Comparison of ENCODE assay signal across 17 cellular contexts in genomic region chrX:121569609-121570008, GRCh38.
DNase-seq lines count a peak whose midpoint lies in the region; ATAC-seq and TF ChIP-seq lines count a peak whose summit lies in the region.
"Had no signal": no experiment of that assay in that cellular context is flagged by ENCODE, and none has a peak within 500 bp of the region (broad histone marks: within the 10 kb centered on the region; RNA-seq: fewer than 3 reads in every experiment).

No MANE protein-coding gene starts in this region.

- H3K9me2 ChIP-seq in DOHH2 (replicated peaks; ENCODE audit: control insufficient read depth, low read length), result no peaks in the 10 kb centered on the region

- H3K27ac ChIP-seq in DOHH2 (ENCODE audit: low read depth, low read length) (no peak overlapping the region), heart right ventricle (no peak overlapping the region)
- H3K27ac ChIP-seq: 22Rv1, ascending aorta, SJSA1 had no signal

- H3K36me3 ChIP-seq in DOHH2 (ENCODE audit: control insufficient read depth, low read length) (no peaks in the 10 kb centered on the region), heart right ventricle (no peaks in the 10 kb centered on the region)
- H3K36me3 ChIP-seq: ascending aorta, SJSA1 had no signal

- H3K4me1 ChIP-seq in DOHH2 (ENCODE audit: control insufficient read depth, low read length) (peaks cover 19% of the 10 kb centered on the region), heart right ventricle (no peaks in the 10 kb centered on the region)
- H3K4me1 ChIP-seq: ascending aorta, SJSA1 had no signal

- peak overlapping the region; percentile 21 for H3K4me2 ChIP-seq in DOHH2 (ENCODE audit: low read length)

- ATAC-seq in GM19328 (IDR thresholded peaks at IDR 0.05; ENCODE audit: unreplicated experiment) (peak; percentile 56), HG02623 (IDR thresholded peaks at IDR 0.05; ENCODE audit: unreplicated experiment) (peak; percentile 70), HG03432 (IDR thresholded peaks at IDR 0.05; ENCODE audit: unreplicated experiment) (peak; percentile 88), heart right ventricle (no peak), left ventricle myocardium superior (no peak)

- no peaks in the 10 kb centered on the region for H3F3A ChIP-seq in DOHH2 (ENCODE audit: control insufficient read depth, insufficient read depth)

- WGBS in heart right ventricle, 2 donors, result 82% methylated on average over 4 of the region's 4 CpGs

- H3K4me3 ChIP-seq in DOHH2 (ENCODE audit: low read length), result no peak overlapping the region
- no peak overlapping the region for H3K4me3 ChIP-seq in heart right ventricle
- H3K4me3 ChIP-seq: ascending aorta, SJSA1 had no signal

- H4K20me1 ChIP-seq in DOHH2 (ENCODE audit: control insufficient read depth, insufficient read depth, low read depth, low read length), result no peaks in the 10 kb centered on the region

- H3K9me3 ChIP-seq in DOHH2 (ENCODE audit: control insufficient read depth, insufficient read depth, low read length) (no peaks in the 10 kb centered on the region), heart right ventricle (peaks cover 0 to 4% (median 0%) of the 10 kb centered on the region in 11 donors)
- H3K9me3 ChIP-seq: ascending aorta, SJSA1 had no signal

- no peaks in the 10 kb centered on the region for H3K79me2 ChIP-seq in DOHH2 (ENCODE audit: control insufficient read depth, low read length)

- DNase-seq in occipital lobe (lab: John Stamatoyannopoulos, UW) (no peak), heart right ventricle (no peak), NCI-H146 treated with DMSO at 0.1 percent for 48 hours (lab: John Stamatoyannopoulos, UW; ENCODE audit: unreplicated experiment) (no peak), left ventricle myocardium superior (no peak)
- DNase-seq: activated CD8-positive, alpha-beta memory T cell treated with anti-CD3 and anti-CD28 coated beads for 24 hours; activated gamma-delta T cell; CD4-positive, CD25-positive, alpha-beta regulatory T cell; HCEC 1CT; mammary epithelial cell; NCI-H2171 had no signal

- H3K27me3 ChIP-seq in DOHH2 (ENCODE audit: control insufficient read depth, low read length) (no peaks in the 10 kb centered on the region), heart right ventricle (no peaks in the 10 kb centered on the region)
- H3K27me3 ChIP-seq: ascending aorta, SJSA1 had no signal

- no peak for TF ChIP-seq CTCF in DOHH2 (IDR thresholded peaks at IDR 0.05; ENCODE audit: low read depth, low read length, poor library complexity, severe bottlenecking)
- no peak for TF ChIP-seq CTCF in heart right ventricle (IDR thresholded peaks at IDR 0.05)

- intact Hi-C loops in heart right ventricle (cut with DNase I) (loop anchor here in 4 of 10 donors (10.0 kb wide), 4 partner anchors 265 to 1075 kb away; no protein-coding TSS in a partner anchor), left ventricle myocardium superior (cut with micrococcal nuclease) (loop anchor here (10.0 kb wide), 1 partner anchor 775 kb away; no protein-coding TSS in a partner anchor)

Comparison
In these comparisons a context has a peak if more than half of its experiments do, and no peak if none do; other contexts are left out.
1. ATAC-seq: peak in GM19328 (single experiment), HG02623 (single experiment) and HG03432 (single experiment); none in heart right ventricle (0 of 8) and left ventricle myocardium superior (single experiment).